ENCODE assay signal across 1 cellular context in the genomic region with DNA sequence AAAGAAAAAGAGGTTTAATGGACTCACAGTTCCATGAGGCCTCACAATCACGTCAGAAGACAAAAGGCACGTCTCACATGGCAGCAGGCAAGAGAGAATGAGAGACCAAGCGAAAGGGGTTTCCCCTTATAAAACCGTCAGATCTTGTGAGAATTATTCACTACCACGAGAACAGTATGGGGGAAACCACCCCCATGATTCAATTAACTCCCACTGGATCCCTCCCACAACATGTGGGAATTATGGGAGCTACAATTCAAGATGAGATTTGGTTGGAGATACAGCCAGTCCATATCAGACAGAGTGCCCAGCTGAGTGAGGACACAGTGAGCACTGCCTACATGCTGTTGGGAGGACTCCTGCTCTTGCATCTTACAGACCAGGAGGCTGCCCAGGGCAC.
TF ChIP-seq lines count a peak whose summit lies in the region.

No MANE protein-coding gene starts in this region.

TF ChIP-seq in HEK293, 187 proteins besides CTCF, POLR2A, EP300 and RAD21 (continued from another document):
- TF ChIP-seq, protein P1, sequence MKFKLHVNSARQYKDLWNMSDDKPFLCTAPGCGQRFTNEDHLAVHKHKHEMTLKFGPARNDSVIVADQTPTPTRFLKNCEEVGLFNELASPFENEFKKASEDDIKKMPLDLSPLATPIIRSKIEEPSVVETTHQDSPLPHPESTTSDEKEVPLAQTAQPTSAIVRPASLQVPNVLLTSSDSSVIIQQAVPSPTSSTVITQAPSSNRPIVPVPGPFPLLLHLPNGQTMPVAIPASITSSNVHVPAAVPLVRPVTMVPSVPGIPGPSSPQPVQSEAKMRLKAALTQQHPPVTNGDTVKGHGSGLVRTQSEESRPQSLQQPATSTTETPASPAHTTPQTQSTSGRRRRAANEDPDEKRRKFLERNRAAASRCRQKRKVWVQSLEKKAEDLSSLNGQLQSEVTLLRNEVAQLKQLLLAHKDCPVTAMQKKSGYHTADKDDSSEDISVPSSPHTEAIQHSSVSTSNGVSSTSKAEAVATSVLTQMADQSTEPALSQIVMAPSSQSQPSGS (tag by site-specific recombination; IDR thresholded peaks at IDR 0.05; ENCODE audit: low read depth) = no peak
- TF ChIP-seq BCL11B (tag by site-specific recombination; IDR thresholded peaks at IDR 0.05; ENCODE audit: low read depth) (no peak), EGR2 (tag by site-specific recombination; IDR thresholded peaks at IDR 0.05; ENCODE audit: low read depth) (peak; percentile 68), ZNF146 (tag by site-specific recombination; IDR thresholded peaks at IDR 0.05) (no peak)
